In genomic region chr15:65796610-65797012, GRCh38 we compare ENCODE assay signal across 10 cellular contexts. TPM values are rescaled to one million over a fixed set of nuclear protein-coding genes. Genes with fewer than 3 reads are reported as not detected.
DNase-seq lines count a peak whose midpoint lies in the region; ATAC-seq and TF ChIP-seq lines count a peak whose summit lies in the region.
"Had no signal": no experiment of that assay in that cellular context is flagged by ENCODE, and none has a peak within 500 bp of the region (broad histone marks: within the 10 kb centered on the region; RNA-seq: fewer than 3 reads in every experiment).

No MANE protein-coding gene starts in this region.

- H3K4me1 Mint-ChIP-seq in endodermal cell: peaks cover 13% of the 10 kb centered on the region

- H2AFZ ChIP-seq in osteoblast (ENCODE audit: low read length): no peak overlapping the region

- H3K27me3 Mint-ChIP-seq in endodermal cell (ENCODE audit: insufficient read depth): no peaks in the 10 kb centered on the region

- no peaks in the 10 kb centered on the region for H3K36me3 Mint-ChIP-seq in endodermal cell (ENCODE audit: low read depth)

- H3K9me3 Mint-ChIP-seq in endodermal cell: no peaks in the 10 kb centered on the region

- no peak overlapping the region for H3K9ac ChIP-seq in endodermal cell (ENCODE audit: extremely low read depth, low read length, poor library complexity, severe bottlenecking)

- H3K27ac ChIP-seq in osteoblast (ENCODE audit: low read depth, low read length): no peak overlapping the region
- H3K27ac ChIP-seq in endodermal cell (ENCODE audit: low read depth, low read length): no peak overlapping the region
- H3K27ac ChIP-seq in lower lobe of right lung: no peak overlapping the region
- H3K27ac ChIP-seq: psoas muscle had no signal

- no peaks in the 10 kb centered on the region for H4K20me1 ChIP-seq in osteoblast (ENCODE audit: insufficient read depth, low read length)

- H3K4me1 ChIP-seq in osteoblast (ENCODE audit: insufficient read depth, low read length): peaks cover 15% of the 10 kb centered on the region
- no peaks in the 10 kb centered on the region for H3K4me1 ChIP-seq in endodermal cell (ENCODE audit: control insufficient read depth, insufficient read depth, low read length)
- H3K4me1 ChIP-seq in lower lobe of right lung: peaks cover 16% of the 10 kb centered on the region
- H3K4me1 ChIP-seq: psoas muscle had no signal

- intact Hi-C loops in lower lobe of right lung (cut with DNase I): no loop called here

- no peaks in the 10 kb centered on the region for H3K9me3 ChIP-seq in osteoblast (ENCODE audit: low read depth, low read length)
- H3K9me3 ChIP-seq in endodermal cell (ENCODE audit: control insufficient read depth, low read length): no peaks in the 10 kb centered on the region
- no peaks in the 10 kb centered on the region for H3K9me3 ChIP-seq in lower lobe of right lung
- H3K9me3 ChIP-seq: psoas muscle had no signal

- no peak overlapping the region for H3K27ac Mint-ChIP-seq in endodermal cell

- DNase-seq in NCI-H1105 treated with DMSO at 0.1 percent for 48 hours (lab: John Stamatoyannopoulos, UW): peak; percentile 18
- no peak for DNase-seq in NCI-H1105 (lab: John Stamatoyannopoulos, UW)
- DNase-seq in NCI-H460 (ENCODE audit: extremely low read depth, low read depth): peak; percentile 37
- DNase-seq in choroid plexus epithelial cell (ENCODE audit: low read depth): peak; percentile 85
- DNase-seq in osteoblast (ENCODE audit: insufficient read length, low spot score, missing footprints): no peak
- no peak for DNase-seq in GDM1 (lab: John Stamatoyannopoulos, UW)
- DNase-seq in endodermal cell: no peak
- no peak for DNase-seq in lower lobe of right lung
- DNase-seq: NCI-H526 treated with DMSO at 0.1 percent for 48 hours, psoas muscle had no signal

- peaks cover 6% of the 10 kb centered on the region for H3K79me2 ChIP-seq in osteoblast (ENCODE audit: insufficient read depth, low read length)

- peak overlapping the region; percentile 3 for H3K4me2 ChIP-seq in osteoblast (ENCODE audit: insufficient read depth, low read length)

- H3K4me3 Mint-ChIP-seq in endodermal cell: no peak overlapping the region

- TF ChIP-seq CTCF in choroid plexus epithelial cell (conservative IDR thresholded peaks at IDR 0.05; ENCODE audit: low read depth, low read length): no peak
- TF ChIP-seq CTCF in osteoblast (IDR thresholded peaks at IDR 0.05; ENCODE audit: extremely low read depth, low read depth, low read length): no peak
- TF ChIP-seq CTCF in endodermal cell (conservative IDR thresholded peaks at IDR 0.05): no peak
- TF ChIP-seq CTCF in lower lobe of right lung (IDR thresholded peaks at IDR 0.05): no peak

- H3K36me3 ChIP-seq in osteoblast (ENCODE audit: insufficient read depth, low read length): no peaks in the 10 kb centered on the region
- no peaks in the 10 kb centered on the region for H3K36me3 ChIP-seq in endodermal cell (ENCODE audit: control insufficient read depth, insufficient read depth, low read length)
- H3K36me3 ChIP-seq in lower lobe of right lung: no peaks in the 10 kb centered on the region

- no peak for ATAC-seq in lower lobe of right lung
- ATAC-seq: psoas muscle had no signal

- H3K27me3 ChIP-seq in osteoblast (ENCODE audit: insufficient read depth, low read length) (no peaks in the 10 kb centered on the region), endodermal cell (ENCODE audit: control insufficient read depth, insufficient read depth, low read length, poor library complexity, severe bottlenecking) (no peaks in the 10 kb centered on the region), lower lobe of right lung (ENCODE audit: low read depth) (no peaks in the 10 kb centered on the region)

- H3K4me3 ChIP-seq in choroid plexus epithelial cell (ENCODE audit: low read depth, low read length) (no peak overlapping the region), osteoblast (ENCODE audit: insufficient read depth, low read length) (no peak overlapping the region), endodermal cell (ENCODE audit: low read length) (no peak overlapping the region), lower lobe of right lung (no peak overlapping the region)
- H3K4me3 ChIP-seq: psoas muscle had no signal

RNA-seq across cellular contexts. Expression of gene DENND4A, which starts 4.5 kb away (rescaled TPM):
- 15.6 and 19.3 TPM in 2 replicates for total RNA-seq in NCI-H460 (2014; rRNA removed; shearing (Covaris generic))
- polyA plus RNA-seq in NCI-H460 (2014; cell fraction: nucleus; rRNA removed): 10.7 and 11.0 TPM in 2 replicates
- total RNA-seq in osteoblast: 30.4 and 32.7 TPM in 2 replicates
- 1 to 10 TPM; 7.3 to 9.8 TPM for total RNA-seq in endodermal cell
- polyA plus RNA-seq in endodermal cell (2013, experiment 1 of 2): 8.3 TPM
- 7.9 TPM for polyA plus RNA-seq in endodermal cell (2013, experiment 2 of 2)
- total RNA-seq in lower lobe of right lung: 34.6 TPM

Comparison
In these comparisons a context has a peak if more than half of its experiments do, and no peak if none do; other contexts are left out.
1. DNase-seq: peak in NCI-H1105 treated with DMSO at 0.1 percent for 48 hours (single experiment), NCI-H460 (single experiment) and choroid plexus epithelial cell (single experiment); none in NCI-H1105 (single experiment), osteoblast (single experiment), GDM1 (single experiment), endodermal cell (single experiment) and lower lobe of right lung (single experiment).